1 cellular context compared by ENCODE assay signal in the genomic region with DNA sequence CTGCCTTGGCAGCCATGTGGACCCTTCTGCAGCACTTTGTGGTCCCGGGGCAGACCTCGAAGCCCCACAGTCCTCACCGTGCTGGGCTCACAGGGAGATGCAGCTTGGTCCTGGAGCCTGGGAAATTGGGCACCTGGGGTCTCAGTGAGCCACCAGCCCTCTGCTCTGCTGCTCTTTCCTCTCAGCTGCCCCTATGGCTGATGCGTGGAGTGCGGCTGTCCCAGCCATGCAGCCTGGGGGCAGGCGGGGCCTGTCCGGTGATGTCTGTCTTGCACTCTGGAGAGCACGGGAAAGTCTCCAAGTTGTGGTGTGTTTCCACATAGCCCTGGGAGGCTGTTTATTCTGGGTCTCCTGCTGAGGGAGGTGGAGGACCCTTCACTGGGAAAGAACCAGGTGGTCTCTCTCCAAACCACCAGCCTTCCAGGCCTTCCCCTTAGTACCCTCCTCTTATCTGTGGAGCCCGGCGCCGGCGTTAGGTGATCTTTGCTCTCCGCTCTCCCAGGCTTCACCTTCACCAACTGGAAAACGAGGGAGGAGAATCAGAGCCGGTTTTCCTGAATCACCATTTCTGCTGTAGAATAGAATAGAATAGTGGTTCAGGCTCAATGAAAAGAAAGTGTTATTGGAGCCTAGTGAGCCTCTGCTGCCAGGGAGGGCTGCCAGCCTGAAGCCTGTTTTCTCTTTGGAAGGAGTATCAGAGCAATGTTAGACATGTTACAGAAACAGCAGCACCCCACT.
TF ChIP-seq lines count a peak whose summit lies in the region.

No MANE protein-coding gene starts in this region.

TF ChIP-seq in K562, 482 proteins besides CTCF, POLR2A, EP300 and RAD21:
- TF ChIP-seq TAF7 (tag; IDR thresholded peaks at IDR 0.05), result no peak
- TF ChIP-seq RBFOX2 (IDR thresholded peaks at IDR 0.05; ENCODE audit: low read depth, low read length), result 0 out of 2 replicates have a peak, but pooled peaks have one; percentile 12
- TF ChIP-seq RBBP5 (IDR thresholded peaks at IDR 0.05; ENCODE audit: borderline replicate concordance, insufficient read depth, low read length, poor library complexity, severe bottlenecking), result no peak
- TF ChIP-seq, protein P1, sequence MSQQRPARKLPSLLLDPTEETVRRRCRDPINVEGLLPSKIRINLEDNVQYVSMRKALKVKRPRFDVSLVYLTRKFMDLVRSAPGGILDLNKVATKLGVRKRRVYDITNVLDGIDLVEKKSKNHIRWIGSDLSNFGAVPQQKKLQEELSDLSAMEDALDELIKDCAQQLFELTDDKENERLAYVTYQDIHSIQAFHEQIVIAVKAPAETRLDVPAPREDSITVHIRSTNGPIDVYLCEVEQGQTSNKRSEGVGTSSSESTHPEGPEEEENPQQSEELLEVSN (IDR thresholded peaks at IDR 0.05; ENCODE audit: borderline replicate concordance in 1 of 2, extremely low read depth in 1 of 2, insufficient read depth in 1 of 2, insufficient read length in 1 of 2, low read depth in 1 of 2, low read length in 1 of 2, poor library complexity in 1 of 2, severe bottlenecking in 1 of 2), result peak in 1 of 2 experiments; percentile 10
- TF ChIP-seq, protein P2, sequence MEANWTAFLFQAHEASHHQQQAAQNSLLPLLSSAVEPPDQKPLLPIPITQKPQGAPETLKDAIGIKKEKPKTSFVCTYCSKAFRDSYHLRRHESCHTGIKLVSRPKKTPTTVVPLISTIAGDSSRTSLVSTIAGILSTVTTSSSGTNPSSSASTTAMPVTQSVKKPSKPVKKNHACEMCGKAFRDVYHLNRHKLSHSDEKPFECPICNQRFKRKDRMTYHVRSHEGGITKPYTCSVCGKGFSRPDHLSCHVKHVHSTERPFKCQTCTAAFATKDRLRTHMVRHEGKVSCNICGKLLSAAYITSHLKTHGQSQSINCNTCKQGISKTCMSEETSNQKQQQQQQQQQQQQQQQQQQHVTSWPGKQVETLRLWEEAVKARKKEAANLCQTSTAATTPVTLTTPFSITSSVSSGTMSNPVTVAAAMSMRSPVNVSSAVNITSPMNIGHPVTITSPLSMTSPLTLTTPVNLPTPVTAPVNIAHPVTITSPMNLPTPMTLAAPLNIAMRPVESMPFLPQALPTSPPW (CRISPR knock-in tag; IDR thresholded peaks at IDR 0.05), result peak; percentile 28
- TF ChIP-seq CCNT2 (IDR thresholded peaks at IDR 0.05; ENCODE audit: borderline replicate concordance, extremely low read depth, insufficient read length, low read depth, low read length), result no peak
- TF ChIP-seq HEY1 (CRISPR knock-in tag; IDR thresholded peaks at IDR 0.05; ENCODE audit: borderline replicate concordance), result no peak
- TF ChIP-seq PCBP1 (IDR thresholded peaks at IDR 0.05; ENCODE audit: low read depth, low read length, poor library complexity, severe bottlenecking), result no peak
- peak; percentile 15 to 23; a peak in 1 of 4 replicates for TF ChIP-seq NRF1 (conservative IDR thresholded peaks at IDR 0.05 in 1 of 2, IDR thresholded peaks at IDR 0.05 in 1 of 2)
- TF ChIP-seq, protein P3, sequence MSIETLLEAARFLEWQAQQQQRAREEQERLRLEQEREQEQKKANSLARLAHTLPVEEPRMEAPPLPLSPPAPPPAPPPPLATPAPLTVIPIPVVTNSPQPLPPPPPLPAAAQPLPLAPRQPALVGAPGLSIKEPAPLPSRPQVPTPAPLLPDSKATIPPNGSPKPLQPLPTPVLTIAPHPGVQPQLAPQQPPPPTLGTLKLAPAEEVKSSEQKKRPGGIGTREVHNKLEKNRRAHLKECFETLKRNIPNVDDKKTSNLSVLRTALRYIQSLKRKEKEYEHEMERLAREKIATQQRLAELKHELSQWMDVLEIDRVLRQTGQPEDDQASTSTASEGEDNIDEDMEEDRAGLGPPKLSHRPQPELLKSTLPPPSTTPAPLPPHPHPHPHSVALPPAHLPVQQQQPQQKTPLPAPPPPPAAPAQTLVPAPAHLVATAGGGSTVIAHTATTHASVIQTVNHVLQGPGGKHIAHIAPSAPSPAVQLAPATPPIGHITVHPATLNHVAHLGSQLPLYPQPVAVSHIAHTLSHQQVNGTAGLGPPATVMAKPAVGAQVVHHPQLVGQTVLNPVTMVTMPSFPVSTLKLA (conservative IDR thresholded peaks at IDR 0.05), result no peak
- TF ChIP-seq ZSCAN29 (IDR thresholded peaks at IDR 0.05), result no peak
- TF ChIP-seq, protein P4, sequence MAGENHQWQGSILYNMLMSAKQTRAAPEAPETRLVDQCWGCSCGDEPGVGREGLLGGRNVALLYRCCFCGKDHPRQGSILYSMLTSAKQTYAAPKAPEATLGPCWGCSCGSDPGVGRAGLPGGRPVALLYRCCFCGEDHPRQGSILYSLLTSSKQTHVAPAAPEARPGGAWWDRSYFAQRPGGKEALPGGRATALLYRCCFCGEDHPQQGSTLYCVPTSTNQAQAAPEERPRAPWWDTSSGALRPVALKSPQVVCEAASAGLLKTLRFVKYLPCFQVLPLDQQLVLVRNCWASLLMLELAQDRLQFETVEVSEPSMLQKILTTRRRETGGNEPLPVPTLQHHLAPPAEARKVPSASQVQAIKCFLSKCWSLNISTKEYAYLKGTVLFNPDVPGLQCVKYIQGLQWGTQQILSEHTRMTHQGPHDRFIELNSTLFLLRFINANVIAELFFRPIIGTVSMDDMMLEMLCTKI (IDR thresholded peaks at IDR 0.05; ENCODE audit: partially characterized antibody), result no peak
- TF ChIP-seq, protein P5, sequence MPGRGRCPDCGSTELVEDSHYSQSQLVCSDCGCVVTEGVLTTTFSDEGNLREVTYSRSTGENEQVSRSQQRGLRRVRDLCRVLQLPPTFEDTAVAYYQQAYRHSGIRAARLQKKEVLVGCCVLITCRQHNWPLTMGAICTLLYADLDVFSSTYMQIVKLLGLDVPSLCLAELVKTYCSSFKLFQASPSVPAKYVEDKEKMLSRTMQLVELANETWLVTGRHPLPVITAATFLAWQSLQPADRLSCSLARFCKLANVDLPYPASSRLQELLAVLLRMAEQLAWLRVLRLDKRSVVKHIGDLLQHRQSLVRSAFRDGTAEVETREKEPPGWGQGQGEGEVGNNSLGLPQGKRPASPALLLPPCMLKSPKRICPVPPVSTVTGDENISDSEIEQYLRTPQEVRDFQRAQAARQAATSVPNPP (IDR thresholded peaks at IDR 0.05; ENCODE audit: borderline replicate concordance, insufficient read depth, insufficient read length), result no peak
- TF ChIP-seq, protein P6, sequence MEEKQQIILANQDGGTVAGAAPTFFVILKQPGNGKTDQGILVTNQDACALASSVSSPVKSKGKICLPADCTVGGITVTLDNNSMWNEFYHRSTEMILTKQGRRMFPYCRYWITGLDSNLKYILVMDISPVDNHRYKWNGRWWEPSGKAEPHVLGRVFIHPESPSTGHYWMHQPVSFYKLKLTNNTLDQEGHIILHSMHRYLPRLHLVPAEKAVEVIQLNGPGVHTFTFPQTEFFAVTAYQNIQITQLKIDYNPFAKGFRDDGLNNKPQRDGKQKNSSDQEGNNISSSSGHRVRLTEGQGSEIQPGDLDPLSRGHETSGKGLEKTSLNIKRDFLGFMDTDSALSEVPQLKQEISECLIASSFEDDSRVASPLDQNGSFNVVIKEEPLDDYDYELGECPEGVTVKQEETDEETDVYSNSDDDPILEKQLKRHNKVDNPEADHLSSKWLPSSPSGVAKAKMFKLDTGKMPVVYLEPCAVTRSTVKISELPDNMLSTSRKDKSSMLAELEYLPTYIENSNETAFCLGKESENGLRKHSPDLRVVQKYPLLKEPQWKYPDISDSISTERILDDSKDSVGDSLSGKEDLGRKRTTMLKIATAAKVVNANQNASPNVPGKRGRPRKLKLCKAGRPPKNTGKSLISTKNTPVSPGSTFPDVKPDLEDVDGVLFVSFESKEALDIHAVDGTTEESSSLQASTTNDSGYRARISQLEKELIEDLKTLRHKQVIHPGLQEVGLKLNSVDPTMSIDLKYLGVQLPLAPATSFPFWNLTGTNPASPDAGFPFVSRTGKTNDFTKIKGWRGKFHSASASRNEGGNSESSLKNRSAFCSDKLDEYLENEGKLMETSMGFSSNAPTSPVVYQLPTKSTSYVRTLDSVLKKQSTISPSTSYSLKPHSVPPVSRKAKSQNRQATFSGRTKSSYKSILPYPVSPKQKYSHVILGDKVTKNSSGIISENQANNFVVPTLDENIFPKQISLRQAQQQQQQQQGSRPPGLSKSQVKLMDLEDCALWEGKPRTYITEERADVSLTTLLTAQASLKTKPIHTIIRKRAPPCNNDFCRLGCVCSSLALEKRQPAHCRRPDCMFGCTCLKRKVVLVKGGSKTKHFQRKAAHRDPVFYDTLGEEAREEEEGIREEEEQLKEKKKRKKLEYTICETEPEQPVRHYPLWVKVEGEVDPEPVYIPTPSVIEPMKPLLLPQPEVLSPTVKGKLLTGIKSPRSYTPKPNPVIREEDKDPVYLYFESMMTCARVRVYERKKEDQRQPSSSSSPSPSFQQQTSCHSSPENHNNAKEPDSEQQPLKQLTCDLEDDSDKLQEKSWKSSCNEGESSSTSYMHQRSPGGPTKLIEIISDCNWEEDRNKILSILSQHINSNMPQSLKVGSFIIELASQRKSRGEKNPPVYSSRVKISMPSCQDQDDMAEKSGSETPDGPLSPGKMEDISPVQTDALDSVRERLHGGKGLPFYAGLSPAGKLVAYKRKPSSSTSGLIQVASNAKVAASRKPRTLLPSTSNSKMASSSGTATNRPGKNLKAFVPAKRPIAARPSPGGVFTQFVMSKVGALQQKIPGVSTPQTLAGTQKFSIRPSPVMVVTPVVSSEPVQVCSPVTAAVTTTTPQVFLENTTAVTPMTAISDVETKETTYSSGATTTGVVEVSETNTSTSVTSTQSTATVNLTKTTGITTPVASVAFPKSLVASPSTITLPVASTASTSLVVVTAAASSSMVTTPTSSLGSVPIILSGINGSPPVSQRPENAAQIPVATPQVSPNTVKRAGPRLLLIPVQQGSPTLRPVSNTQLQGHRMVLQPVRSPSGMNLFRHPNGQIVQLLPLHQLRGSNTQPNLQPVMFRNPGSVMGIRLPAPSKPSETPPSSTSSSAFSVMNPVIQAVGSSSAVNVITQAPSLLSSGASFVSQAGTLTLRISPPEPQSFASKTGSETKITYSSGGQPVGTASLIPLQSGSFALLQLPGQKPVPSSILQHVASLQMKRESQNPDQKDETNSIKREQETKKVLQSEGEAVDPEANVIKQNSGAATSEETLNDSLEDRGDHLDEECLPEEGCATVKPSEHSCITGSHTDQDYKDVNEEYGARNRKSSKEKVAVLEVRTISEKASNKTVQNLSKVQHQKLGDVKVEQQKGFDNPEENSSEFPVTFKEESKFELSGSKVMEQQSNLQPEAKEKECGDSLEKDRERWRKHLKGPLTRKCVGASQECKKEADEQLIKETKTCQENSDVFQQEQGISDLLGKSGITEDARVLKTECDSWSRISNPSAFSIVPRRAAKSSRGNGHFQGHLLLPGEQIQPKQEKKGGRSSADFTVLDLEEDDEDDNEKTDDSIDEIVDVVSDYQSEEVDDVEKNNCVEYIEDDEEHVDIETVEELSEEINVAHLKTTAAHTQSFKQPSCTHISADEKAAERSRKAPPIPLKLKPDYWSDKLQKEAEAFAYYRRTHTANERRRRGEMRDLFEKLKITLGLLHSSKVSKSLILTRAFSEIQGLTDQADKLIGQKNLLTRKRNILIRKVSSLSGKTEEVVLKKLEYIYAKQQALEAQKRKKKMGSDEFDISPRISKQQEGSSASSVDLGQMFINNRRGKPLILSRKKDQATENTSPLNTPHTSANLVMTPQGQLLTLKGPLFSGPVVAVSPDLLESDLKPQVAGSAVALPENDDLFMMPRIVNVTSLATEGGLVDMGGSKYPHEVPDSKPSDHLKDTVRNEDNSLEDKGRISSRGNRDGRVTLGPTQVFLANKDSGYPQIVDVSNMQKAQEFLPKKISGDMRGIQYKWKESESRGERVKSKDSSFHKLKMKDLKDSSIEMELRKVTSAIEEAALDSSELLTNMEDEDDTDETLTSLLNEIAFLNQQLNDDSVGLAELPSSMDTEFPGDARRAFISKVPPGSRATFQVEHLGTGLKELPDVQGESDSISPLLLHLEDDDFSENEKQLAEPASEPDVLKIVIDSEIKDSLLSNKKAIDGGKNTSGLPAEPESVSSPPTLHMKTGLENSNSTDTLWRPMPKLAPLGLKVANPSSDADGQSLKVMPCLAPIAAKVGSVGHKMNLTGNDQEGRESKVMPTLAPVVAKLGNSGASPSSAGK (IDR thresholded peaks at IDR 0.05), result peak; percentile 38; the same call in 1 of the 2 replicates
- TF ChIP-seq SMAD2 (IDR thresholded peaks at IDR 0.05; ENCODE audit: low read depth, low read length), result no peak
- no peak for TF ChIP-seq TARDBP (IDR thresholded peaks at IDR 0.05)
- no peak for TF ChIP-seq NR3C1 (CRISPR knock-in tag; IDR thresholded peaks at IDR 0.05)
- TF ChIP-seq, protein P7, sequence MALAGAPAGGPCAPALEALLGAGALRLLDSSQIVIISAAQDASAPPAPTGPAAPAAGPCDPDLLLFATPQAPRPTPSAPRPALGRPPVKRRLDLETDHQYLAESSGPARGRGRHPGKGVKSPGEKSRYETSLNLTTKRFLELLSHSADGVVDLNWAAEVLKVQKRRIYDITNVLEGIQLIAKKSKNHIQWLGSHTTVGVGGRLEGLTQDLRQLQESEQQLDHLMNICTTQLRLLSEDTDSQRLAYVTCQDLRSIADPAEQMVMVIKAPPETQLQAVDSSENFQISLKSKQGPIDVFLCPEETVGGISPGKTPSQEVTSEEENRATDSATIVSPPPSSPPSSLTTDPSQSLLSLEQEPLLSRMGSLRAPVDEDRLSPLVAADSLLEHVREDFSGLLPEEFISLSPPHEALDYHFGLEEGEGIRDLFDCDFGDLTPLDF (CRISPR knock-in tag; IDR thresholded peaks at IDR 0.05), result no peak
- TF ChIP-seq ZNF121 (CRISPR knock-in tag; conservative IDR thresholded peaks at IDR 0.05), result no peak
- TF ChIP-seq GTF2A2 (tag; IDR thresholded peaks at IDR 0.05), result no peak
- no peak for TF ChIP-seq POLR2G (IDR thresholded peaks at IDR 0.05; ENCODE audit: low read depth, low read length)
- TF ChIP-seq BCOR (IDR thresholded peaks at IDR 0.05), result no peak
- TF ChIP-seq HNRNPH1 (optimal IDR thresholded peaks at IDR 0.05; ENCODE audit: low read depth, low read length), result no peak
- TF ChIP-seq ZFX (CRISPR knock-in tag; IDR thresholded peaks at IDR 0.05), result no peak
- TF ChIP-seq CXXC5 (CRISPR knock-in tag; IDR thresholded peaks at IDR 0.05), result 0 out of 2 replicates have a peak, but pooled peaks have one; percentile 5
- TF ChIP-seq MTA1 (IDR thresholded peaks at IDR 0.05; ENCODE audit: borderline replicate concordance), result no peak
